Comparison of ENCODE assay signal across 23 cellular contexts in genomic region chr7:89246196-89246595, GRCh38.
"Had no signal": no experiment of that assay in that cellular context is flagged by ENCODE, and none has a peak within 500 bp of the region (broad histone marks: within the 10 kb centered on the region; RNA-seq: fewer than 3 reads in every experiment).

No MANE protein-coding gene starts in this region.

- H3K27ac ChIP-seq: colonic mucosa, epithelial cell of prostate, esophagus squamous epithelium, gastrocnemius medialis, heart right ventricle, left lung, lower lobe of right lung had no signal

- DNase-seq: colonic mucosa; cortex of kidney; effector CD8-positive, alpha-beta T cell; effector memory CD8-positive, alpha-beta T cell; erythroblast; esophagus squamous epithelium; foreskin fibroblast; foreskin melanocyte; gastrocnemius medialis; glutamatergic neuron; head of caudate nucleus; heart right ventricle; hippocampal formation; left cardiac atrium; left lung; left ventricle myocardium superior; lower lobe of right lung; mesenchymal stem cell; mucosa of descending colon; naive thymus-derived CD4-positive, alpha-beta T cell had no signal

- H3K27me3 ChIP-seq: colonic mucosa, esophagus squamous epithelium, gastrocnemius medialis, heart right ventricle, left lung had no signal

- H3K4me1 ChIP-seq: colonic mucosa, esophagus squamous epithelium, gastrocnemius medialis, heart right ventricle, left lung, lower lobe of right lung had no signal

- H3K4me3 Mint-ChIP-seq: dendritic cell treated with granulocyte-macrophage colony-stimulating factor and Interleukin-4, amounts not matched to agents 40 ng/mL and 50 ng/mL, for 4 days; effector memory CD8-positive, alpha-beta T cell; mesothelial cell of epicardium; naive thymus-derived CD4-positive, alpha-beta T cell had no signal

- H3K27ac Mint-ChIP-seq: dendritic cell treated with granulocyte-macrophage colony-stimulating factor and Interleukin-4, amounts not matched to agents 40 ng/mL and 50 ng/mL, for 4 days; effector memory CD8-positive, alpha-beta T cell; mesothelial cell of epicardium; naive thymus-derived CD4-positive, alpha-beta T cell had no signal

- H3K36me3 Mint-ChIP-seq: mesothelial cell of epicardium; naive thymus-derived CD4-positive, alpha-beta T cell had no signal

- H3K36me3 ChIP-seq: colonic mucosa, esophagus squamous epithelium, gastrocnemius medialis, heart right ventricle, left lung, lower lobe of right lung had no signal

- H3K9me3 ChIP-seq: colonic mucosa, gastrocnemius medialis had no signal

- H3K4me3 ChIP-seq: colonic mucosa, esophagus squamous epithelium, gastrocnemius medialis, heart right ventricle, left lung, lower lobe of right lung, mucosa of descending colon had no signal

- H3K27me3 Mint-ChIP-seq: dendritic cell treated with granulocyte-macrophage colony-stimulating factor and Interleukin-4, amounts not matched to agents 40 ng/mL and 50 ng/mL, for 4 days; effector memory CD8-positive, alpha-beta T cell; naive thymus-derived CD4-positive, alpha-beta T cell had no signal

- H3K4me1 Mint-ChIP-seq: mesothelial cell of epicardium; naive thymus-derived CD4-positive, alpha-beta T cell had no signal
